ENCODE assay signal across 15 cellular contexts in genomic region chr3:51753763-51754750, GRCh38. TPM values are rescaled to one million over a fixed set of nuclear protein-coding genes. Genes with fewer than 3 reads are reported as not detected.
DNase-seq lines count a peak whose midpoint lies in the region; FAIRE-seq and TF ChIP-seq lines count a peak whose summit lies in the region.
"Not testable (repeated sequence)": the region's sequence is repeated elsewhere in the genome, so short reads cannot be mapped to it uniquely, and the experiment has no call there.
"Had no signal": no experiment of that assay in that cellular context is flagged by ENCODE, and none has a peak within 500 bp of the region (broad histone marks: within the 10 kb centered on the region; RNA-seq: fewer than 3 reads in every experiment).

No MANE protein-coding gene starts in this region.

- peaks cover 28% of the 10 kb centered on the region for H3K4me1 Mint-ChIP-seq in endodermal cell

- not testable (repeated sequence) for TF ChIP-seq EP300 in stomach (IDR thresholded peaks at IDR 0.05)

- not testable (repeated sequence) for FAIRE-seq in kidney (lab: Jason Lieb, UNC)

- peak overlapping the region; percentile 10 for H3K4me3 Mint-ChIP-seq in endodermal cell

- 73 to 90% methylated on average over 6 to 13 of the region's 13 CpGs for WGBS in endodermal cell (ENCODE audit: insufficient coverage in 1 of 2, insufficient read length in 1 of 2), 2 experiments
- 30 to 68% (median 37%) methylated on average over 13 of the region's 13 CpGs for WGBS in stomach, 5 donors

- POLR2A ChIA-PET in HEK293 (lab: Yijun Ruan, JAX), result not testable (repeated sequence)

- peaks cover 61% of the 10 kb centered on the region for H3K9me3 Mint-ChIP-seq in endodermal cell

- CTCF ChIA-PET in HEK293 (lab: Yijun Ruan, JAX), result not testable (repeated sequence)

- H3K27ac Mint-ChIP-seq in endodermal cell, result peak overlapping the region; percentile 28

- not testable (repeated sequence) for H3K36me3 Mint-ChIP-seq in endodermal cell (ENCODE audit: low read depth)

- not testable (repeated sequence) for H3K9me3 ChIP-seq in HEK293 (ENCODE audit: control insufficient read depth, insufficient read depth, low read depth, low read length); kidney (ENCODE audit: control insufficient read depth in 1 of 2, low read length in 2 of 2); mucosa of rectum (ENCODE audit: control insufficient read depth in 2 of 2, low read length in 2 of 2)
- H3K9me3 ChIP-seq in endodermal cell (ENCODE audit: control insufficient read depth, low read length) (peaks cover 64% of the 10 kb centered on the region), stomach (peaks cover 0 to 13% (median 0%) of the 10 kb centered on the region in 4 donors)

- H3K4me3 ChIP-seq in HEK293 (ENCODE audit: low read depth, low read length), result not testable (repeated sequence)
- H3K4me3 ChIP-seq in endodermal cell (ENCODE audit: low read length) (peak overlapping the region; percentile 56), kidney (ENCODE audit: low read length in 2 of 2) (peak overlapping the region; percentile 23 to 48), mucosa of rectum (ENCODE audit: low read length in 2 of 2) (peak overlapping the region; percentile 30 to 31), stomach (peak overlapping the region in 3 of 4 donors; percentile 20 to 30 (median 23))

- H3K27ac ChIP-seq in C4-2B, result peak overlapping the region; percentile 90
- not testable (repeated sequence) for H3K27ac ChIP-seq in HEK293 (ENCODE audit: extremely low read depth, low read depth, low read length); endodermal cell (ENCODE audit: low read depth, low read length)
- H3K27ac ChIP-seq in kidney (ENCODE audit: low read depth in 2 of 2, low read length in 2 of 2), result peak overlapping the region in 1 of 2 donors; percentile 48
- H3K27ac ChIP-seq in mucosa of rectum (ENCODE audit: low read depth in 2 of 2, low read length in 2 of 2), result peak overlapping the region in 1 of 2 donors; percentile 42
- H3K27ac ChIP-seq in stomach, result peak overlapping the region; percentile 67 to 88 (median 78)

- DNase-seq in NCI-H748 (lab: John Stamatoyannopoulos, UW; ENCODE audit: unreplicated experiment) (peak; percentile 54), RPMI8226 (peak; percentile 25), stomach (peak; percentile 64)
- DNase-seq in endodermal cell, kidney: not testable (repeated sequence)

- not testable (repeated sequence) for H3K4me1 ChIP-seq in HEK293 (ENCODE audit: control insufficient read depth, insufficient read depth, low read length); endodermal cell (ENCODE audit: control insufficient read depth, insufficient read depth, low read length); kidney (ENCODE audit: control insufficient read depth in 1 of 2, insufficient read depth in 1 of 2, low read depth in 1 of 2, low read length in 2 of 2); mucosa of rectum (ENCODE audit: control insufficient read depth in 2 of 2, insufficient read depth in 2 of 2, low read length in 2 of 2); stomach

- H3K9ac ChIP-seq in endodermal cell (ENCODE audit: extremely low read depth, low read length, poor library complexity, severe bottlenecking), result not testable (repeated sequence)
- peak overlapping the region in 1 of 2 donors; percentile 0 for H3K9ac ChIP-seq in kidney (ENCODE audit: low read length in 2 of 2)
- peak overlapping the region in 1 of 2 donors; percentile 33 for H3K9ac ChIP-seq in mucosa of rectum (ENCODE audit: low read depth in 1 of 2, low read length in 2 of 2)

- H3K27me3 ChIP-seq in endodermal cell (ENCODE audit: control insufficient read depth, insufficient read depth, low read length, poor library complexity, severe bottlenecking); mucosa of rectum (ENCODE audit: control insufficient read depth in 2 of 2, insufficient read depth in 2 of 2, low read length in 2 of 2); stomach: not testable (repeated sequence)

- TF ChIP-seq CTCF in C4-2B (conservative IDR thresholded peaks at IDR 0.05); HEK293 (tag by site-specific recombination; IDR thresholded peaks at IDR 0.05); endodermal cell (conservative IDR thresholded peaks at IDR 0.05); kidney (IDR thresholded peaks at IDR 0.05; ENCODE audit: borderline replicate concordance, extremely low read depth, insufficient read depth); stomach (IDR thresholded peaks at IDR 0.05): not testable (repeated sequence)

- TF ChIP-seq POLR2A in stomach (IDR thresholded peaks at IDR 0.05), result not testable (repeated sequence)

- intact Hi-C loops in kidney (cut with DNase I); stomach (cut with DNase I; ENCODE audit: low total_unique reads): not testable (repeated sequence)

- H3K27me3 Mint-ChIP-seq in endodermal cell (ENCODE audit: insufficient read depth), result not testable (repeated sequence)

- H3K36me3 ChIP-seq in HEK293 (ENCODE audit: control insufficient read depth in 2 of 2, insufficient read depth in 1 of 2, low read length in 2 of 2); endodermal cell (ENCODE audit: control insufficient read depth, insufficient read depth, low read length); kidney (ENCODE audit: control insufficient read depth in 1 of 2, insufficient read depth in 2 of 2, low read length in 2 of 2); mucosa of rectum (ENCODE audit: control insufficient read depth in 2 of 2, insufficient read depth in 2 of 2, low read length in 2 of 2); stomach: not testable (repeated sequence)

TF ChIP-seq in HEK293, 187 proteins besides CTCF, POLR2A, EP300 and RAD21:
- TF ChIP-seq ZBTB20 (tag by site-specific recombination; IDR thresholded peaks at IDR 0.05), result peak; percentile 26; the same call in 1 of the 2 replicates

RNA-seq across cellular contexts. Expression of gene IQCF6, which starts 25.0 kb away (rescaled TPM):
- total RNA-seq in endodermal cell (not detected), kidney (not detected), stomach (not detected)
- not detected for polyA plus RNA-seq in endodermal cell (2013, experiment 1 of 2)
- not detected for polyA plus RNA-seq in endodermal cell (2013, experiment 2 of 2)
- polyA plus RNA-seq in kidney (ENCODE audit: insufficient read depth, low read depth, low replicate concordance) (not detected), stomach (not detected)
- total RNA-seq: CD8-positive, alpha-beta memory T cell; HT1080; K562; LHCN-M2 had no signal
- polyA plus RNA-seq: A549; CD14-positive monocyte; CD8-positive, alpha-beta memory T cell; K562; SK-N-SH had no signal

RNA-seq across cellular contexts. Expression of gene GRM2, which starts 47.2 kb away (rescaled TPM):
- 1 to 10 TPM; 3.9 to 7.4 TPM for total RNA-seq in endodermal cell
- 6.0 TPM for polyA plus RNA-seq in endodermal cell (2013, experiment 1 of 2)
- 4.7 TPM for polyA plus RNA-seq in endodermal cell (2013, experiment 2 of 2)
- 0.57 TPM for total RNA-seq in kidney
- not detected for polyA plus RNA-seq in kidney (ENCODE audit: insufficient read depth, low read depth, low replicate concordance)
- total RNA-seq in stomach, result under 1 TPM in 2 of 5 donors, not detected in 3; 0.37 to 0.58 TPM
- under 1 TPM in 2 of 3 donors, not detected in 1; 0.06 to 0.15 TPM for polyA plus RNA-seq in stomach
- total RNA-seq: K562, LHCN-M2 had no signal
- polyA plus RNA-seq: CD14-positive monocyte, K562 had no signal
